1 cellular context compared by ENCODE assay signal in genomic region chr2:145689277-145689676, GRCh38.
TF ChIP-seq lines count a peak whose summit lies in the region.

No MANE protein-coding gene starts in this region.

TF ChIP-seq in K562, 482 proteins besides CTCF, POLR2A, EP300 and RAD21 (continued from another document):
- no peak for TF ChIP-seq ARID4B (CRISPR knock-in tag; IDR thresholded peaks at IDR 0.05)
- no peak for TF ChIP-seq PTRF (tag; IDR thresholded peaks at IDR 0.05)
- no peak for TF ChIP-seq ZNF584 (CRISPR knock-in tag; IDR thresholded peaks at IDR 0.05; ENCODE audit: low read depth)
- TF ChIP-seq ZNF146 (CRISPR knock-in tag; IDR thresholded peaks at IDR 0.05; ENCODE audit: unreplicated experiment), result peak; percentile 83
- TF ChIP-seq ZNF75A (CRISPR knock-in tag; IDR thresholded peaks at IDR 0.05), result no peak
- no peak for TF ChIP-seq JUNB (CRISPR knock-in tag; conservative IDR thresholded peaks at IDR 0.05)
- no peak for TF ChIP-seq TCF15 (CRISPR knock-in tag; IDR thresholded peaks at IDR 0.05)
- no peak for TF ChIP-seq STAT6 (CRISPR knock-in tag; IDR thresholded peaks at IDR 0.05)
- no peak for TF ChIP-seq ZNF12 (CRISPR knock-in tag; IDR thresholded peaks at IDR 0.05)
- TF ChIP-seq RBM25 (IDR thresholded peaks at IDR 0.05; ENCODE audit: low read depth, low read length, severe bottlenecking), result peak; percentile 12
- peak; percentile 58; the same call in 1 of the 2 replicates for TF ChIP-seq CHAMP1 (IDR thresholded peaks at IDR 0.05)
- TF ChIP-seq BCOR (IDR thresholded peaks at IDR 0.05), result peak; percentile 41; the same call in 1 of the 2 replicates
- TF ChIP-seq ELF2 (CRISPR knock-in tag; IDR thresholded peaks at IDR 0.05), result no peak
- no peak for TF ChIP-seq FOXK1 (CRISPR knock-in tag; IDR thresholded peaks at IDR 0.05; ENCODE audit: borderline replicate concordance)
- no peak for TF ChIP-seq TAF1 (IDR thresholded peaks at IDR 0.05; ENCODE audit: control insufficient read depth, extremely low read depth, insufficient read depth, low read length, severe bottlenecking)
- no peak for TF ChIP-seq USF1 (CRISPR knock-in tag; IDR thresholded peaks at IDR 0.05)
- TF ChIP-seq ZNF133 (CRISPR knock-in tag; IDR thresholded peaks at IDR 0.05), result no peak
- TF ChIP-seq MCM5 (IDR thresholded peaks at IDR 0.05; ENCODE audit: low read depth), result no peak
- TF ChIP-seq THRAP3 (IDR thresholded peaks at IDR 0.05; ENCODE audit: borderline replicate concordance), result no peak
- no peak for TF ChIP-seq RBBP5 (IDR thresholded peaks at IDR 0.05; ENCODE audit: borderline replicate concordance, insufficient read depth, low read length, poor library complexity, severe bottlenecking)
- TF ChIP-seq RERE (CRISPR knock-in tag; IDR thresholded peaks at IDR 0.05; ENCODE audit: borderline replicate concordance), result no peak
- TF ChIP-seq NELFE (IDR thresholded peaks at IDR 0.05; ENCODE audit: insufficient read depth, insufficient read length), result no peak
- TF ChIP-seq ZNF518B (CRISPR knock-in tag; IDR thresholded peaks at IDR 0.05), result no peak
TF ChIP-seq in K562: peak in this region for 4.
